ENCODE assay signal across 13 cellular contexts in the genomic region with DNA sequence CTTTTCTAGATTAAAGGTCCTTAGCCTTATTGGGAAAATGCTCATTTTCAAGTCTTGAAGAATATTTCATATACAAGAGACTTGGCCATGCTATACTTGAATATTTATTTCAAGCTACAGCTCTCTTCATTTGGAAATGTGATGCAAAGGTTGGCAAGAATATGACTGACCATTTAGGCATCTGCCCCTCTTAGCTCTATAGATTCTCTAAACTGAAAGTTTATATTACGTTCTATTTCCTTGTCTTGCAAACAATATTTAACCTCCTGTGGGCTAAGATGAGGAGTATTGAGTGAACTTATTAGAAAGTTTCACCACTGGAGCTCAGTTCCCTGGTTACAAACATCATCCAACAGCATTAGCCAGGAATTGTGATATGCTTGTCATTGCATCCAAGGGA.
DNase-seq lines count a peak whose midpoint lies in the region; ATAC-seq lines count a peak whose summit lies in the region.
"Had no signal": no experiment of that assay in that cellular context is flagged by ENCODE, and none has a peak within 500 bp of the region (broad histone marks: within the 10 kb centered on the region; RNA-seq: fewer than 3 reads in every experiment).

No MANE protein-coding gene starts in this region.

- H3K9me3 ChIP-seq in adipocyte (ENCODE audit: control insufficient read depth, low read length): no peaks in the 10 kb centered on the region
- H3K9me3 ChIP-seq in CD4-positive, alpha-beta memory T cell (ENCODE audit: control insufficient read depth in 1 of 2, low read length in 2 of 2): no peaks in the 10 kb centered on the region

- CTCF ChIA-PET in CD4-positive, alpha-beta memory T cell (lab: Charles Lee; ENCODE audit: partially characterized antibody): no interaction called here

- no peaks in the 10 kb centered on the region for H3K27me3 Mint-ChIP-seq in CD4-positive, alpha-beta memory T cell
- H3K27me3 Mint-ChIP-seq: B cell; CD4-positive, alpha-beta T cell had no signal

- H3K36me3 ChIP-seq in adipocyte (ENCODE audit: control insufficient read depth, insufficient read depth, low read length, severe bottlenecking): no peaks in the 10 kb centered on the region
- H3K36me3 ChIP-seq in CD4-positive, alpha-beta memory T cell (ENCODE audit: insufficient read depth, low read length): no peaks in the 10 kb centered on the region

- POLR2A ChIA-PET in CD4-positive, alpha-beta memory T cell (lab: Charles Lee; ENCODE audit: partially characterized antibody): no interaction called here

- no peak overlapping the region for H3K4me3 Mint-ChIP-seq in CD4-positive, alpha-beta memory T cell
- H3K4me3 Mint-ChIP-seq: B cell; CD4-positive, alpha-beta T cell had no signal

- H3K27ac Mint-ChIP-seq in CD4-positive, alpha-beta memory T cell: no peak overlapping the region
- H3K27ac Mint-ChIP-seq: B cell; CD4-positive, alpha-beta T cell had no signal

- ATAC-seq in HG02678 (IDR thresholded peaks at IDR 0.05; ENCODE audit: unreplicated experiment): no peak
- ATAC-seq: HCT116 had no signal

- H3K4me1 Mint-ChIP-seq in CD4-positive, alpha-beta memory T cell: no peaks in the 10 kb centered on the region
- H3K4me1 Mint-ChIP-seq: B cell had no signal

- peaks cover 3% of the 10 kb centered on the region for H3K4me1 ChIP-seq in adipocyte (ENCODE audit: control insufficient read depth, insufficient read depth, low read length)
- no peaks in the 10 kb centered on the region for H3K4me1 ChIP-seq in CD4-positive, alpha-beta memory T cell (ENCODE audit: insufficient read depth, low read length)

- H3K27me3 ChIP-seq in adipocyte (replicated peaks; ENCODE audit: control insufficient read depth, insufficient read depth, low read length): no peaks in the 10 kb centered on the region
- no peaks in the 10 kb centered on the region for H3K27me3 ChIP-seq in CD4-positive, alpha-beta memory T cell (ENCODE audit: insufficient read depth, low read length)

- peaks cover 0 to 5% (median 2%) of the 10 kb centered on the region in 8 donors for H3K9me3 Mint-ChIP-seq in CD4-positive, alpha-beta memory T cell

- H3K4me3 ChIP-seq in adipocyte (ENCODE audit: low read length): no peak overlapping the region
- no peak overlapping the region for H3K4me3 ChIP-seq in CD4-positive, alpha-beta memory T cell (ENCODE audit: low read length in 2 of 2)

- DNase-seq in HCEC 1CT (peak; percentile 15), adipocyte (ENCODE audit: low read depth) (peak; percentile 20), fibroblast of peridontal ligament (ENCODE audit: extremely low read depth) (peak; percentile 36)
- no peak for DNase-seq in CD4-positive, alpha-beta memory T cell
- DNase-seq in NK-92 treated with Interleukin-12 subunit alpha and Interleukin-12 subunit beta, amount 100 ng/mL, for 24 hours (lab: John Stamatoyannopoulos, UW): no peak
- no peak for DNase-seq in activated effector memory CD4-positive, alpha-beta T cell treated with Interleukin-2 at 50 U/mL for 16 hours
- DNase-seq: C1 segment of cervical spinal cord; CD4-positive, alpha-beta T cell; DMS79; KBM-7 had no signal

- intact Hi-C loops in CD4-positive, alpha-beta memory T cell (cut with micrococcal nuclease): no loop called here

- no peak overlapping the region for H3K27ac ChIP-seq in CD4-positive, alpha-beta memory T cell (ENCODE audit: low read depth, low read length)

- no peak overlapping the region for H3K9ac ChIP-seq in adipocyte (ENCODE audit: low read length)

- no peaks in the 10 kb centered on the region for H3K36me3 Mint-ChIP-seq in CD4-positive, alpha-beta memory T cell

Comparison
In these comparisons a context has a peak if more than half of its experiments do, and no peak if none do; other contexts are left out.
1. DNase-seq: peak in HCEC 1CT (single experiment), adipocyte (single experiment) and fibroblast of peridontal ligament (single experiment); none in CD4-positive, alpha-beta memory T cell (0 of 5), NK-92 treated with Interleukin-12 subunit alpha and Interleukin-12 subunit beta, amount 100 ng/mL, for 24 hours (single experiment) and activated effector memory CD4-positive, alpha-beta T cell treated with Interleukin-2 at 50 U/mL for 16 hours (single experiment).